ENCODE assay signal across 8 cellular contexts in genomic region chr2:113877651-113878594, GRCh38. TPM values are rescaled to one million over a fixed set of nuclear protein-coding genes. Genes with fewer than 3 reads are reported as not detected.
DNase-seq lines count a peak whose midpoint lies in the region; ATAC-seq and TF ChIP-seq lines count a peak whose summit lies in the region.

No MANE protein-coding gene starts in this region.

- H3K27ac ChIP-seq in hepatocyte = peak overlapping the region; percentile 70

- peak overlapping the region; percentile 56 for H3K4me3 Mint-ChIP-seq in activated B cell treated with CpG ODN at 0.5 μM for 24 hours

- H3K36me3 ChIP-seq in hepatocyte (replicated peaks; ENCODE audit: insufficient read depth, low read depth) (no peaks in the 10 kb centered on the region), HAP-1 (replicated peaks) (no peaks in the 10 kb centered on the region)

- H3K4me1 Mint-ChIP-seq in activated B cell treated with CpG ODN at 0.5 μM for 24 hours = peaks cover 32% of the 10 kb centered on the region

- 33% methylated on average over 5 of the region's 5 CpGs for WGBS in hepatocyte (ENCODE audit: low lambda C conversion rate, missing lambda C conversion rate)

- H3K27ac Mint-ChIP-seq in activated B cell treated with CpG ODN at 0.5 μM for 24 hours = peak overlapping the region; percentile 84

- DNase-seq in ACHN = peak; percentile 38
- peak; percentile 63 for DNase-seq in HCEC 1CT
- no peak for DNase-seq in activated B cell treated with CpG ODN at 0.5 μM for 24 hours
- DNase-seq in hepatocyte (ENCODE audit: low spot score) = peak; percentile 46
- DNase-seq in HAP-1 (ENCODE audit: low spot score in 2 of 2) = no peak
- no peak for DNase-seq in posterior cingulate gyrus
- no peak for DNase-seq in central memory CD4-positive, alpha-beta T cell

- CTCF ChIA-PET in activated B cell treated with CpG ODN at 0.5 μM for 24 hours (lab: Charles Lee) = interaction anchor here (1.8 kb wide), 1 partner anchor 10 kb away, joined by 4 read pairs; no protein-coding TSS in a partner anchor

- intact Hi-C loops in activated B cell treated with CpG ODN at 0.5 μM for 24 hours (cut with micrococcal nuclease) = no loop called here
- intact Hi-C loops in posterior cingulate gyrus (cut with DNase I) = no loop called here

- POLR2A ChIA-PET in activated B cell treated with CpG ODN at 0.5 μM for 24 hours (lab: Charles Lee) = interaction anchor here (1.4 to 2.4 kb wide), 3 partner anchors 9 to 121 kb away, joined by 7 to 9 read pairs (median 9); partner anchors contain the start of genes ACTR3 and SLC35F5

- no peaks in the 10 kb centered on the region for H3K9me3 Mint-ChIP-seq in activated B cell treated with CpG ODN at 0.5 μM for 24 hours

- no peaks in the 10 kb centered on the region for H4K20me1 ChIP-seq in hepatocyte (ENCODE audit: insufficient read depth, poor library complexity, severe bottlenecking)

- no peaks in the 10 kb centered on the region for H3K79me2 ChIP-seq in hepatocyte

- no peaks in the 10 kb centered on the region for H3K27me3 ChIP-seq in hepatocyte
- H3K27me3 ChIP-seq in HAP-1 (ENCODE audit: low read depth) = no peaks in the 10 kb centered on the region

- no peak overlapping the region for H2AFZ ChIP-seq in hepatocyte

- TF ChIP-seq CTCF in activated B cell treated with CpG ODN at 0.5 μM for 24 hours (IDR thresholded peaks at IDR 0.05) = no peak
- TF ChIP-seq CTCF in hepatocyte (IDR thresholded peaks at IDR 0.05; ENCODE audit: poor library complexity) = no peak

- peak; percentile 66 for ATAC-seq in activated B cell treated with CpG ODN at 0.5 μM for 24 hours (ENCODE audit: low read depth)
- ATAC-seq in HG02970 (IDR thresholded peaks at IDR 0.05; ENCODE audit: low FRiP score, unreplicated experiment) = no peak

- H3K27me3 Mint-ChIP-seq in activated B cell treated with CpG ODN at 0.5 μM for 24 hours = no peaks in the 10 kb centered on the region

- in situ Hi-C loops in ACHN (cut with HindIII; ENCODE audit: low pct_ligation_motif_present, low pct_unique_long_range_greater_than_20kb, low sequenced_read_pairs) (no loop called here), HAP-1 (cut with MboI; ENCODE audit: low sequenced_read_pairs) (no loop called here)

- peak overlapping the region; percentile 47 for H3K4me2 ChIP-seq in hepatocyte

- H3K4me3 ChIP-seq in hepatocyte (no peak overlapping the region), HAP-1 (no peak overlapping the region)

- no peaks in the 10 kb centered on the region for H3K9me2 ChIP-seq in hepatocyte (replicated peaks; ENCODE audit: insufficient read depth)

- peaks cover 17% of the 10 kb centered on the region for H3K4me1 ChIP-seq in hepatocyte (ENCODE audit: insufficient read depth)
- peaks cover 12% of the 10 kb centered on the region for H3K4me1 ChIP-seq in HAP-1

- H3K9me3 ChIP-seq in hepatocyte (ENCODE audit: low read depth) = no peaks in the 10 kb centered on the region
- no peaks in the 10 kb centered on the region for H3K9me3 ChIP-seq in HAP-1

- peaks cover 14% of the 10 kb centered on the region for H3K36me3 Mint-ChIP-seq in activated B cell treated with CpG ODN at 0.5 μM for 24 hours (ENCODE audit: low read depth)

RNA-seq across cellular contexts. Expression of gene ACTR3, which starts 12.0 kb away (rescaled TPM):
- total RNA-seq in activated B cell treated with CpG ODN at 0.5 μM for 24 hours (638 and 639 TPM in 2 replicates), hepatocyte (180 and 194 TPM in 2 replicates)
- 119 and 140 TPM in 2 replicates for polyA plus RNA-seq in hepatocyte

Comparison
In these comparisons a context has a peak if more than half of its experiments do, and no peak if none do; other contexts are left out.
1. DNase-seq: peak in ACHN (single experiment), HCEC 1CT (single experiment) and hepatocyte (single experiment); none in activated B cell treated with CpG ODN at 0.5 μM for 24 hours (single experiment), HAP-1 (0 of 2), posterior cingulate gyrus (0 of 10) and central memory CD4-positive, alpha-beta T cell (single experiment).